23 cellular contexts compared by ENCODE assay signal in genomic region chr11:111349191-111349695, GRCh38. TPM values are rescaled to one million over a fixed set of nuclear protein-coding genes. Genes with fewer than 3 reads are reported as not detected.
DNase-seq lines count a peak whose midpoint lies in the region; ATAC-seq, FAIRE-seq and TF ChIP-seq lines count a peak whose summit lies in the region.
"Had no signal": no experiment of that assay in that cellular context is flagged by ENCODE, and none has a peak within 500 bp of the region (broad histone marks: within the 10 kb centered on the region; RNA-seq: fewer than 3 reads in every experiment).

No MANE protein-coding gene starts in this region.

- no peaks in the 10 kb centered on the region for H3K79me2 ChIP-seq in DOHH2 (ENCODE audit: control insufficient read depth, low read length)

- peaks cover 63% of the 10 kb centered on the region for H3K4me1 ChIP-seq in DOHH2 (ENCODE audit: control insufficient read depth, low read length)

- no peaks in the 10 kb centered on the region for H3K27me3 Mint-ChIP-seq in memory B cell
- no peaks in the 10 kb centered on the region for H3K27me3 Mint-ChIP-seq in WTC11 (ENCODE audit: low read depth)

- peaks cover 34% of the 10 kb centered on the region for H3K36me3 ChIP-seq in DOHH2 (ENCODE audit: control insufficient read depth, low read length)

- H3K36me3 Mint-ChIP-seq in memory B cell: peaks cover 23% of the 10 kb centered on the region
- H3K36me3 Mint-ChIP-seq in WTC11: no peaks in the 10 kb centered on the region
- H3K36me3 Mint-ChIP-seq: CD14-positive monocyte, T-cell had no signal

- H3K27ac Mint-ChIP-seq in memory B cell: peak overlapping the region; percentile 79
- H3K27ac Mint-ChIP-seq in WTC11: no peak overlapping the region
- H3K27ac Mint-ChIP-seq: CD14-positive monocyte, T-cell had no signal

- H3K27me3 ChIP-seq in DOHH2 (ENCODE audit: control insufficient read depth, low read length): no peaks in the 10 kb centered on the region

- H3K9me3 Mint-ChIP-seq in memory B cell (no peaks in the 10 kb centered on the region), WTC11 (no peaks in the 10 kb centered on the region)
- H3K9me3 Mint-ChIP-seq: T-cell had no signal

- peaks cover 52% of the 10 kb centered on the region for H3K4me1 Mint-ChIP-seq in memory B cell
- no peaks in the 10 kb centered on the region for H3K4me1 Mint-ChIP-seq in WTC11
- H3K4me1 Mint-ChIP-seq: CD14-positive monocyte, T-cell had no signal

- CTCF ChIA-PET in WTC11 (lab: Charles Lee): no interaction called here

- H3K9me2 ChIP-seq in DOHH2 (replicated peaks; ENCODE audit: control insufficient read depth, low read length): no peaks in the 10 kb centered on the region

- peaks cover 79% of the 10 kb centered on the region for H3F3A ChIP-seq in DOHH2 (ENCODE audit: control insufficient read depth, insufficient read depth)

- peak overlapping the region; percentile 37 for H3K4me2 ChIP-seq in DOHH2 (ENCODE audit: low read length)
- H3K4me2 ChIP-seq: PC-9 had no signal

- H3K4me3 ChIP-seq in DOHH2 (ENCODE audit: low read length): no peak overlapping the region
- H3K4me3 ChIP-seq: PC-9 had no signal

- no peak for DNase-seq in GM18507 (ENCODE audit: extremely low spot score, insufficient read length, low read depth)
- DNase-seq in memory B cell (ENCODE audit: low spot score in 2 of 2): no peak
- DNase-seq in WTC11 (ENCODE audit: low spot score): no peak
- DNase-seq in activated gamma-delta T cell (lab: John Stamatoyannopoulos, UW): no peak
- DNase-seq in DMS79 (lab: John Stamatoyannopoulos, UW): no peak
- DNase-seq: ACHN, AML-193, DMS 273 treated with DMSO at 0.1 percent for 48 hours, GDM1, KBM-7, NCI-H1930, NCI-H446 treated with DMSO at 0.1 percent for 48 hours, NCI-H774, PC-9, SIG-M5, T-cell had no signal

- H4K20me1 ChIP-seq in DOHH2 (ENCODE audit: control insufficient read depth, insufficient read depth, low read depth, low read length): 0 out of 2 replicates have a peak, but pooled peaks cover 5% of the 10 kb centered on the region

- H3K9me3 ChIP-seq in DOHH2 (ENCODE audit: control insufficient read depth, insufficient read depth, low read length): no peaks in the 10 kb centered on the region

- no peak for TF ChIP-seq CTCF in DOHH2 (IDR thresholded peaks at IDR 0.05; ENCODE audit: low read depth, low read length, poor library complexity, severe bottlenecking)
- no peak for TF ChIP-seq CTCF in WTC11 (IDR thresholded peaks at IDR 0.05)

- no peak overlapping the region for H3K4me3 Mint-ChIP-seq in memory B cell
- no peak overlapping the region for H3K4me3 Mint-ChIP-seq in WTC11
- H3K4me3 Mint-ChIP-seq: CD14-positive monocyte, T-cell had no signal

- ATAC-seq in HG03175 (IDR thresholded peaks at IDR 0.05; ENCODE audit: unreplicated experiment) (peak; percentile 56), memory B cell (ENCODE audit: low read depth) (peak; percentile 78), WTC11 (no peak)
- ATAC-seq: SK-N-SH treated with all-trans-retinoic acid at 6 μM for 48 hours, T-cell had no signal

- peak; percentile 62 for FAIRE-seq in GM18507 (lab: Jason Lieb, UNC)

- POLR2A ChIA-PET in WTC11 (lab: Charles Lee): no interaction called here

- peak overlapping the region; percentile 11; the same call in 1 of the 2 replicates for H3K27ac ChIP-seq in DOHH2 (ENCODE audit: low read depth, low read length)
- H3K27ac ChIP-seq: PC-9, RWPE1 had no signal

TF ChIP-seq in WTC11, 78 proteins besides CTCF, POLR2A, EP300 and RAD21 (continues in another document):
- TF ChIP-seq GTF2I (CRISPR knock-in tag; conservative IDR thresholded peaks at IDR 0.05) (no peak), ZNF121 (CRISPR knock-in tag; IDR thresholded peaks at IDR 0.05) (no peak), ZBTB21 (CRISPR knock-in tag; IDR thresholded peaks at IDR 0.05; ENCODE audit: borderline replicate concordance) (no peak), ZNF317 (CRISPR knock-in tag; IDR thresholded peaks at IDR 0.05; ENCODE audit: borderline replicate concordance, low read depth) (no peak), CBFB (CRISPR knock-in tag; IDR thresholded peaks at IDR 0.05; ENCODE audit: low read depth) (no peak), IRF2 (CRISPR knock-in tag; IDR thresholded peaks at IDR 0.05; ENCODE audit: borderline replicate concordance, low read depth) (no peak), ZNF232 (CRISPR knock-in tag; IDR thresholded peaks at IDR 0.05) (no peak), ESRRA (CRISPR knock-in tag; IDR thresholded peaks at IDR 0.05; ENCODE audit: borderline replicate concordance) (no peak), HMGA2 (CRISPR knock-in tag; IDR thresholded peaks at IDR 0.05) (no peak), TEAD1 (CRISPR knock-in tag; IDR thresholded peaks at IDR 0.05) (no peak)
- TF ChIP-seq, protein P1, sequence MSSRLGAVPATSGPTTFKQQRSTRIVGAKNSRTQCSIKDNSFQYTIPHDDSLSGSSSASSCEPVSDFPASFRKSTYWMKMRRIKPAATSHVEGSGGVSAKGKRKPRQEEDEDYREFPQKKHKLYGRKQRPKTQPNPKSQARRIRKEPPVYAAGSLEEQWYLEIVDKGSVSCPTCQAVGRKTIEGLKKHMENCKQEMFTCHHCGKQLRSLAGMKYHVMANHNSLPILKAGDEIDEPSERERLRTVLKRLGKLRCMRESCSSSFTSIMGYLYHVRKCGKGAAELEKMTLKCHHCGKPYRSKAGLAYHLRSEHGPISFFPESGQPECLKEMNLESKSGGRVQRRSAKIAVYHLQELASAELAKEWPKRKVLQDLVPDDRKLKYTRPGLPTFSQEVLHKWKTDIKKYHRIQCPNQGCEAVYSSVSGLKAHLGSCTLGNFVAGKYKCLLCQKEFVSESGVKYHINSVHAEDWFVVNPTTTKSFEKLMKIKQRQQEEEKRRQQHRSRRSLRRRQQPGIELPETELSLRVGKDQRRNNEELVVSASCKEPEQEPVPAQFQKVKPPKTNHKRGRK (CRISPR knock-in tag; IDR thresholded peaks at IDR 0.05; ENCODE audit: borderline replicate concordance): no peak
- TF ChIP-seq, protein P2, sequence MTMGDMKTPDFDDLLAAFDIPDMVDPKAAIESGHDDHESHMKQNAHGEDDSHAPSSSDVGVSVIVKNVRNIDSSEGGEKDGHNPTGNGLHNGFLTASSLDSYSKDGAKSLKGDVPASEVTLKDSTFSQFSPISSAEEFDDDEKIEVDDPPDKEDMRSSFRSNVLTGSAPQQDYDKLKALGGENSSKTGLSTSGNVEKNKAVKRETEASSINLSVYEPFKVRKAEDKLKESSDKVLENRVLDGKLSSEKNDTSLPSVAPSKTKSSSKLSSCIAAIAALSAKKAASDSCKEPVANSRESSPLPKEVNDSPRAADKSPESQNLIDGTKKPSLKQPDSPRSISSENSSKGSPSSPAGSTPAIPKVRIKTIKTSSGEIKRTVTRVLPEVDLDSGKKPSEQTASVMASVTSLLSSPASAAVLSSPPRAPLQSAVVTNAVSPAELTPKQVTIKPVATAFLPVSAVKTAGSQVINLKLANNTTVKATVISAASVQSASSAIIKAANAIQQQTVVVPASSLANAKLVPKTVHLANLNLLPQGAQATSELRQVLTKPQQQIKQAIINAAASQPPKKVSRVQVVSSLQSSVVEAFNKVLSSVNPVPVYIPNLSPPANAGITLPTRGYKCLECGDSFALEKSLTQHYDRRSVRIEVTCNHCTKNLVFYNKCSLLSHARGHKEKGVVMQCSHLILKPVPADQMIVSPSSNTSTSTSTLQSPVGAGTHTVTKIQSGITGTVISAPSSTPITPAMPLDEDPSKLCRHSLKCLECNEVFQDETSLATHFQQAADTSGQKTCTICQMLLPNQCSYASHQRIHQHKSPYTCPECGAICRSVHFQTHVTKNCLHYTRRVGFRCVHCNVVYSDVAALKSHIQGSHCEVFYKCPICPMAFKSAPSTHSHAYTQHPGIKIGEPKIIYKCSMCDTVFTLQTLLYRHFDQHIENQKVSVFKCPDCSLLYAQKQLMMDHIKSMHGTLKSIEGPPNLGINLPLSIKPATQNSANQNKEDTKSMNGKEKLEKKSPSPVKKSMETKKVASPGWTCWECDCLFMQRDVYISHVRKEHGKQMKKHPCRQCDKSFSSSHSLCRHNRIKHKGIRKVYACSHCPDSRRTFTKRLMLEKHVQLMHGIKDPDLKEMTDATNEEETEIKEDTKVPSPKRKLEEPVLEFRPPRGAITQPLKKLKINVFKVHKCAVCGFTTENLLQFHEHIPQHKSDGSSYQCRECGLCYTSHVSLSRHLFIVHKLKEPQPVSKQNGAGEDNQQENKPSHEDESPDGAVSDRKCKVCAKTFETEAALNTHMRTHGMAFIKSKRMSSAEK (CRISPR knock-in tag; IDR thresholded peaks at IDR 0.05; ENCODE audit: borderline replicate concordance): no peak
- TF ChIP-seq, protein P3, sequence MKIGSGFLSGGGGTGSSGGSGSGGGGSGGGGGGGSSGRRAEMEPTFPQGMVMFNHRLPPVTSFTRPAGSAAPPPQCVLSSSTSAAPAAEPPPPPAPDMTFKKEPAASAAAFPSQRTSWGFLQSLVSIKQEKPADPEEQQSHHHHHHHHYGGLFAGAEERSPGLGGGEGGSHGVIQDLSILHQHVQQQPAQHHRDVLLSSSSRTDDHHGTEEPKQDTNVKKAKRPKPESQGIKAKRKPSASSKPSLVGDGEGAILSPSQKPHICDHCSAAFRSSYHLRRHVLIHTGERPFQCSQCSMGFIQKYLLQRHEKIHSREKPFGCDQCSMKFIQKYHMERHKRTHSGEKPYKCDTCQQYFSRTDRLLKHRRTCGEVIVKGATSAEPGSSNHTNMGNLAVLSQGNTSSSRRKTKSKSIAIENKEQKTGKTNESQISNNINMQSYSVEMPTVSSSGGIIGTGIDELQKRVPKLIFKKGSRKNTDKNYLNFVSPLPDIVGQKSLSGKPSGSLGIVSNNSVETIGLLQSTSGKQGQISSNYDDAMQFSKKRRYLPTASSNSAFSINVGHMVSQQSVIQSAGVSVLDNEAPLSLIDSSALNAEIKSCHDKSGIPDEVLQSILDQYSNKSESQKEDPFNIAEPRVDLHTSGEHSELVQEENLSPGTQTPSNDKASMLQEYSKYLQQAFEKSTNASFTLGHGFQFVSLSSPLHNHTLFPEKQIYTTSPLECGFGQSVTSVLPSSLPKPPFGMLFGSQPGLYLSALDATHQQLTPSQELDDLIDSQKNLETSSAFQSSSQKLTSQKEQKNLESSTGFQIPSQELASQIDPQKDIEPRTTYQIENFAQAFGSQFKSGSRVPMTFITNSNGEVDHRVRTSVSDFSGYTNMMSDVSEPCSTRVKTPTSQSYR (CRISPR knock-in tag; IDR thresholded peaks at IDR 0.05): no peak
- TF ChIP-seq, protein P4, sequence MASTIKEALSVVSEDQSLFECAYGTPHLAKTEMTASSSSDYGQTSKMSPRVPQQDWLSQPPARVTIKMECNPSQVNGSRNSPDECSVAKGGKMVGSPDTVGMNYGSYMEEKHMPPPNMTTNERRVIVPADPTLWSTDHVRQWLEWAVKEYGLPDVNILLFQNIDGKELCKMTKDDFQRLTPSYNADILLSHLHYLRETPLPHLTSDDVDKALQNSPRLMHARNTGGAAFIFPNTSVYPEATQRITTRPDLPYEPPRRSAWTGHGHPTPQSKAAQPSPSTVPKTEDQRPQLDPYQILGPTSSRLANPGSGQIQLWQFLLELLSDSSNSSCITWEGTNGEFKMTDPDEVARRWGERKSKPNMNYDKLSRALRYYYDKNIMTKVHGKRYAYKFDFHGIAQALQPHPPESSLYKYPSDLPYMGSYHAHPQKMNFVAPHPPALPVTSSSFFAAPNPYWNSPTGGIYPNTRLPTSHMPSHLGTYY (CRISPR knock-in tag; IDR thresholded peaks at IDR 0.05): no peak

RNA-seq across cellular contexts. Expression of gene POU2AF1, which starts 29.8 kb away (rescaled TPM):
- total RNA-seq in WTC11 (2021): 0.07 to 0.27 TPM (median 0.22 TPM) in 3 replicates
- total RNA-seq: Daoy, H4 had no signal

RNA-seq across cellular contexts. Expression of gene POU2AF3, which starts 50.9 kb away (rescaled TPM):
- 2.7 to 3.0 TPM (median 3.0 TPM) in 3 replicates for total RNA-seq in WTC11 (2021)
- total RNA-seq: Daoy, H4, T-cell had no signal
